Comparison of ENCODE assay signal across 14 cellular contexts in the genomic region with DNA sequence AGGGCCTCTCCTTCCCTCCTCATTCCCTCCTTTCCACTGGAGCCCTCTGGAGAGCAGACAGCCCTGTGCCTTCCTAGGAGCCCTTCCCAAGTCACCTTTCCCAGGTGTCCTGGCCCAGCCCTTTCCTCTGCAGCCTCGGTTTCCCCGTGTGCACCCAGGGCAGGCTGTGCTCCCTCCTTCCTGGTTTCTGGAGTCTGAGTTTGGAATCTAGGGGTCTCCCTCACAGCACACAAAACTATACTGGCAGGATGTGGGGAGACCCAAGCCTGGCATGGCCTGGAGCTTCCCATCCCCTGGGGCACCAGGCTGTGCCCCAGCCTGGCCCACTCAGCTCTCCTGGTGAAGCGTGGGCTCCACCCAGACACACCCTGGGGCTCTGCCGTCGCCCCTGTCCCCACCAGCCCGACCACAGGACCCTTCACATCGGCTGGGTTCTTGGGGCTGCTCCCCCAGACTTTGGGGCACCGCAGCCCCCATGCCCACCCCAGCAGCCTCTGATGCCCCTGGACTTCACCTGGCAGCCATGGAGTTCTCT. TPM values are rescaled to one million over a fixed set of nuclear protein-coding genes. Genes with fewer than 3 reads are reported as not detected.
"Had no signal": no experiment of that assay in that cellular context is flagged by ENCODE, and none has a peak within 500 bp of the region (broad histone marks: within the 10 kb centered on the region; RNA-seq: fewer than 3 reads in every experiment).

No MANE protein-coding gene starts in this region.

RNA-seq across cellular contexts. Expression of a gene that starts 6.3 kb away (rescaled TPM):
- total RNA-seq: activated CD4-positive, alpha-beta T cell treated with anti-CD3 and anti-CD28 coated beads for 36 hours; activated CD4-positive, alpha-beta T cell treated with anti-CD3 and anti-CD28 coated beads, Interleukin-2, amount 10 ng/mL, durations not matched to agents 7 days and 5 days; activated CD8-positive, alpha-beta T cell treated with anti-CD3 and anti-CD28 coated beads, Interleukin-2, amount 10 ng/mL, durations not matched to agents 7 days and 5 days; activated naive CD4-positive, alpha-beta T cell treated with anti-CD3 and anti-CD28 coated beads for 36 hours; activated naive CD4-positive, alpha-beta T cell treated with anti-CD3 and anti-CD28 coated beads, Interleukin-2, amount 50 U/mL, for 72 hours; activated naive CD8-positive, alpha-beta T cell treated with anti-CD3 and anti-CD28 coated beads for 36 hours; astrocyte; body of pancreas; breast epithelium; cardiac septum; T-helper 1 cell treated with Interleukin-12 subunit alpha and Interleukin-12 subunit beta and Interleukin-4 antibody, amounts not matched to agents 30 ng/mL and 1 ng/mL, for 36 hours; T-helper 17 cell; WTC11 had no signal
- polyA plus RNA-seq: adipose tissue had no signal

RNA-seq across cellular contexts. Expression of a gene that starts 58.4 kb away (rescaled TPM):
- total RNA-seq: activated naive CD8-positive, alpha-beta T cell treated with anti-CD3 and anti-CD28 coated beads for 36 hours; astrocyte; body of pancreas; cardiac septum had no signal
